8 cellular contexts compared by ENCODE assay signal in the genomic region with DNA sequence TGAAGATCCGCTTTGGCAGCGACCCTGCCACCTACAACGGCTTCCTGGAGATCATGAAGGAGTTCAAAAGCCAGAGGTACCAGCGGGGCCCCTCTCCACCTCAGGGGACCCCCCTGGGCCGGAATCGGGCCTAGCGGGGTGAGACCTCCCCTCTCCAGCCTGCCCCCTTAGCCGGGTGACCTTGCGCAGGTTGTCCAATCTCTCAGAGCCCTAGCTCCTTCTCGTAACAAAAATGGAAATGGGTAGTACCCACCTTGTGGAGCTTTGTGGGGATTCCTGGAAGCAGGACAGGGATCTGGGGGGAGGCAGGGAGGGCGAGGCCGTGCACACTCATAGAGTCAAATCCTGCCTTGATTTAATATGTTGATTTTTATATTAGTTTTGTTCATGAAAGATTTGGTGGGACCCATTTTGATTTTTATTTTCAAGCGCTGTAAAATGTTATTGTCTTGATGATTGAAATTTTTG. TPM values are rescaled to one million over a fixed set of nuclear protein-coding genes. Genes with fewer than 3 reads are reported as not detected.
DNase-seq lines count a peak whose midpoint lies in the region; ATAC-seq and TF ChIP-seq lines count a peak whose summit lies in the region.

No MANE protein-coding gene starts in this region.

- peaks cover 37% of the 10 kb centered on the region for H3K36me3 ChIP-seq in SJSA1

- no peaks in the 10 kb centered on the region for H3K9me3 ChIP-seq in SJSA1 (replicated peaks)

- no peak overlapping the region for H3K27ac ChIP-seq in SJSA1

- H3K27me3 ChIP-seq in SJSA1 (replicated peaks) = no peaks in the 10 kb centered on the region

- TF ChIP-seq CTCF in fibroblast of villous mesenchyme (IDR thresholded peaks at IDR 0.05; ENCODE audit: insufficient read depth, low read depth, low read length) = no peak

- DNase-seq in GM03348 (ENCODE audit: low spot score) (peak; percentile 45), SJSA1 (ENCODE audit: low read depth in 1 of 2, low spot score in 2 of 2) (no peak), fibroblast of villous mesenchyme (ENCODE audit: low read depth) (no peak), retina (peak; percentile 14), NCI-H510A treated with DMSO at 0.1 percent for 48 hours (lab: John Stamatoyannopoulos, UW) (no peak), islet precursor cell (no peak)

- ATAC-seq in GM21390 (IDR thresholded peaks at IDR 0.05; ENCODE audit: unreplicated experiment) (no peak), HG03095 (IDR thresholded peaks at IDR 0.05; ENCODE audit: unreplicated experiment) (no peak)

- H3K4me3 ChIP-seq in SJSA1 (peak overlapping the region; percentile 81), fibroblast of villous mesenchyme (ENCODE audit: low read depth, low read length) (peak overlapping the region; percentile 76)

- peaks cover 23% of the 10 kb centered on the region for H3K4me1 ChIP-seq in SJSA1 (replicated peaks)

RNA-seq across cellular contexts. Expression of a gene that starts 0.7 kb away (rescaled TPM):
- total RNA-seq in SJSA1 (2014; rRNA removed; shearing (Covaris generic)) = 9.5 and 18.8 TPM in 2 replicates
- total RNA-seq in fibroblast of villous mesenchyme = 35.4 and 40.2 TPM in 2 replicates

RNA-seq across cellular contexts. Expression of a gene that starts 58.9 kb away (rescaled TPM):
- 0.37 and 0.50 TPM in 2 replicates for total RNA-seq in SJSA1 (2014; rRNA removed; shearing (Covaris generic))
- 0.43 and 0.64 TPM in 2 replicates for total RNA-seq in fibroblast of villous mesenchyme

Comparison
In these comparisons a context has a peak if more than half of its experiments do, and no peak if none do; other contexts are left out.
1. DNase-seq: peak in GM03348 (single experiment) and retina (single experiment); none in SJSA1 (0 of 2), fibroblast of villous mesenchyme (single experiment), NCI-H510A treated with DMSO at 0.1 percent for 48 hours (single experiment) and islet precursor cell (single experiment).